In the genomic region with DNA sequence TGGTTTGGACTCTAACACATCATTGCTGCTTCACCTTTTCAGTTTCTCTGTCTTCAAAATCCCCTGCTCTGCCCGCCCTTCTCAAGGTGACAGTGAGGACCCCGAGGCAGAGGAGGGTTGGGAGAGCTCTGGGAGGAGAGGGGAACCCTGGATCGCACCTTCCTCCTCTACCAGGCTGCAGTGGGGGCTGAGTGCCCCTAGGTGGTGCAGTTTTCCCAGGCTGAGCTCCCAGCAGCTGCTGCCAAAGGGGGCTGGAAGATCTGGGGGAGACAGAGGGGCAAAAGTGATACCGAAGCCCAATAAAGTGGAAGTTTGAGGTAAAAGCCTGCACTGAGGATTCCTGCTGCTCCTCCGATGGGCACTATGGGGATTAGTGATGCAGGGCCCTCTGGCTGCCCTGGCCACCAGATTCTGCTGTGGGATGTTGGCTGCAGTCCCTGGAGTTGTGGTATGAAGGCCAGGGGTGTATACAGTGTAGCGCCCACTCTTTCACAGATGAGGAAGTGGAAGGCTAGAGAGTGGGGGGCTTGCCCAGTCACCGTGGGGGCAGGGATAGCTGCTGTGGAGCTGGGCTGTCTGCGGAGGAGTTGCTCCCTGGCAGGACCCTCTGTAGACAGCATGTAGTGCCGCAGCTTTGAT, we compare ENCODE assay signal across 8 cellular contexts. TPM values are rescaled to one million over a fixed set of nuclear protein-coding genes. Genes with fewer than 3 reads are reported as not detected.
DNase-seq lines count a peak whose midpoint lies in the region; ATAC-seq and TF ChIP-seq lines count a peak whose summit lies in the region.

No MANE protein-coding gene starts in this region.

- H3K9me3 ChIP-seq in HCT116 (ENCODE audit: control insufficient read depth in 1 of 2, insufficient read depth in 1 of 2, low read depth in 1 of 2, low read length in 2 of 2): no peaks in the 10 kb centered on the region
- H3K9me3 ChIP-seq in transverse colon: no peaks in the 10 kb centered on the region

- intact Hi-C loops in HCT116 (cut with micrococcal nuclease) (loop anchor here (2.0 to 5.0 kb wide), 2 partner anchors 134 to 150 kb away; no protein-coding TSS in a partner anchor), transverse colon (cut with DNase I; ENCODE audit: low total_unique reads) (loop anchor here (5.0 kb wide), 1 partner anchor 135 kb away; no protein-coding TSS in a partner anchor)

- TF ChIP-seq RAD21 in HCT116 (IDR thresholded peaks at IDR 0.05; ENCODE audit: low read depth): peak; percentile 85

- H3K36me3 Mint-ChIP-seq in chondrocyte (ENCODE audit: low read depth): no peaks in the 10 kb centered on the region

- no peaks in the 10 kb centered on the region for H3K4me1 Mint-ChIP-seq in chondrocyte (ENCODE audit: low read depth)

- POLR2A ChIA-PET in HCT116 (lab: Charles Lee): interaction anchor here (1.6 kb wide), 1 partner anchor 136 kb away, joined by 5 read pairs; no protein-coding TSS in a partner anchor

- H3K36me3 ChIP-seq in HCT116 (ENCODE audit: control insufficient read depth in 1 of 2, insufficient read depth in 2 of 2, low read length in 2 of 2) (no peaks in the 10 kb centered on the region), transverse colon (no peaks in the 10 kb centered on the region)

- H2AFZ ChIP-seq in HCT116 (ENCODE audit: low read depth, low read length, poor library complexity, severe bottlenecking): no peak overlapping the region

- CTCF ChIA-PET in HCT116 (lab: Charles Lee): interaction anchor here (0.5 to 3.3 kb wide), 22 partner anchors 8 to 210 kb away, joined by 3 to 27 read pairs (median 4); a partner anchor contains a TSS

- RAD21 ChIA-PET in HCT116 (lab: Charles Lee; ENCODE audit: low non-redundant PET in 1 of 2, low total read pairs in 2 of 2, uncharacterized antibody in 2 of 2, unreplicated experiment in 2 of 2): interaction anchor here (0.5 to 1.9 kb wide), 7 partner anchors 13 to 202 kb away, joined by 3 to 9 read pairs (median 3); a partner anchor contains a TSS

- H3K27ac ChIP-seq in HCT116 (ENCODE audit: low read depth, low read length) (no peak overlapping the region), transverse colon (no peak overlapping the region)

- no peak overlapping the region for H3K27ac Mint-ChIP-seq in chondrocyte (ENCODE audit: unreplicated experiment)

- ATAC-seq in HCT116: peak; percentile 94
- ATAC-seq in GM21717 (IDR thresholded peaks at IDR 0.05; ENCODE audit: unreplicated experiment): no peak
- ATAC-seq in HG03196 (IDR thresholded peaks at IDR 0.05; ENCODE audit: unreplicated experiment): no peak

- H3K9me2 ChIP-seq in HCT116 (ENCODE audit: insufficient read depth): no peaks in the 10 kb centered on the region

- DNase-seq in COLO829 (ENCODE audit: low spot score) (peak; percentile 15), HCT116 (ENCODE audit: low read depth, low spot score) (peak; percentile 7), SK-MEL-5 (ENCODE audit: low read depth, low spot score) (peak; percentile 43), chondrocyte (ENCODE audit: low spot score) (no peak), lung microvascular endothelial cell (ENCODE audit: low read depth in 2 of 2) (peak; percentile 30 to 48), transverse colon (peak; percentile 27)

- no TSS peak for BruUV-seq in HCT116 (replicated peaks; lab: Mats Ljungman, UMichigan)

- TF ChIP-seq POLR2A in HCT116 (IDR thresholded peaks at IDR 0.05; ENCODE audit: borderline replicate concordance, extremely low read depth, insufficient read depth, insufficient read length) (no peak), transverse colon (IDR thresholded peaks at IDR 0.05) (no peak)

- no peak overlapping the region; the same call in 1 of the 2 replicates for H3K4me2 ChIP-seq in HCT116 (ENCODE audit: low read length)

- H3K9me3 Mint-ChIP-seq in chondrocyte (ENCODE audit: low read depth): no peaks in the 10 kb centered on the region

- no peaks in the 10 kb centered on the region for H4K20me1 ChIP-seq in HCT116 (ENCODE audit: insufficient read depth)

- H3K4me3 ChIP-seq in HCT116 (replicated peaks in 1 of 2; ENCODE audit: low read depth in 1 of 2, low read length in 2 of 2): no peak overlapping the region
- H3K4me3 ChIP-seq in transverse colon: no peak overlapping the region

- H3K4me3 Mint-ChIP-seq in chondrocyte (ENCODE audit: unreplicated experiment): no peak overlapping the region

- H3K79me2 ChIP-seq in HCT116 (ENCODE audit: insufficient read depth, low read length): no peaks in the 10 kb centered on the region

- in situ Hi-C loops in SK-MEL-5 (cut with HindIII; ENCODE audit: low pct_unique_long_range_greater_than_20kb, low sequenced_read_pairs) (no loop called here), transverse colon (cut with MboI; ENCODE audit: low pct_ligation_motif_present in 1 of 4, low pct_unique_long_range_greater_than_20kb in 1 of 4, low sequenced_read_pairs in 3 of 4) (loop anchor here in 2 of 4 donors (10.0 kb wide), 1 partner anchor 132 kb away; no protein-coding TSS in a partner anchor)

- H3K4me1 ChIP-seq in HCT116 (ENCODE audit: control insufficient read depth in 1 of 2, insufficient read depth in 2 of 2, low read length in 2 of 2): peaks cover 0 to 5% of the 10 kb centered on the region in 2 experiments; a peak in 2 of 4 replicates
- no peaks in the 10 kb centered on the region for H3K4me1 ChIP-seq in transverse colon

- peaks cover 62% of the 10 kb centered on the region for H3K27me3 Mint-ChIP-seq in chondrocyte (ENCODE audit: low read depth)

- peaks cover 25% of the 10 kb centered on the region; the same call in 1 of the 2 replicates for H3K27me3 ChIP-seq in HCT116 (ENCODE audit: insufficient read depth, low read length)
- peaks cover 12% of the 10 kb centered on the region for H3K27me3 ChIP-seq in transverse colon

- H3K9ac ChIP-seq in HCT116 (ENCODE audit: low read length): no peak overlapping the region

- no peak for TF ChIP-seq EP300 in transverse colon (IDR thresholded peaks at IDR 0.05; ENCODE audit: low read depth)

- 17 to 50% methylated on average over 2 to 9 of the region's 9 CpGs for WGBS in transverse colon (ENCODE audit: low coverage in 1 of 2), 2 donors

- peak; percentile 78 to 94 (median 88); a peak in 5 of 6 replicates for TF ChIP-seq CTCF in HCT116 (IDR thresholded peaks at IDR 0.05 in 2 of 3, conservative IDR thresholded peaks at IDR 0.05 in 1 of 3; ENCODE audit: borderline replicate concordance in 1 of 3, insufficient read depth in 1 of 3, low read depth in 2 of 3, low read length in 2 of 3)
- peak; percentile 91 for TF ChIP-seq CTCF in chondrocyte (IDR thresholded peaks at IDR 0.05)
- TF ChIP-seq CTCF in transverse colon (IDR thresholded peaks at IDR 0.05): peak; percentile 60 to 76 (median 71)

TF ChIP-seq in HCT116, 20 proteins besides CTCF, POLR2A, EP300 and RAD21 (continues in another document):
- TF ChIP-seq JUND (IDR thresholded peaks at IDR 0.05): no peak
- TF ChIP-seq, protein P1, sequence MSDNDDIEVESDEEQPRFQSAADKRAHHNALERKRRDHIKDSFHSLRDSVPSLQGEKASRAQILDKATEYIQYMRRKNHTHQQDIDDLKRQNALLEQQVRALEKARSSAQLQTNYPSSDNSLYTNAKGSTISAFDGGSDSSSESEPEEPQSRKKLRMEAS (IDR thresholded peaks at IDR 0.05): no peak
- TF ChIP-seq EZH2phosphoT487 (IDR thresholded peaks at IDR 0.05; ENCODE audit: borderline replicate concordance): no peak
- no peak for TF ChIP-seq FOSL1 (IDR thresholded peaks at IDR 0.05; ENCODE audit: low read depth)
- TF ChIP-seq, protein P2, sequence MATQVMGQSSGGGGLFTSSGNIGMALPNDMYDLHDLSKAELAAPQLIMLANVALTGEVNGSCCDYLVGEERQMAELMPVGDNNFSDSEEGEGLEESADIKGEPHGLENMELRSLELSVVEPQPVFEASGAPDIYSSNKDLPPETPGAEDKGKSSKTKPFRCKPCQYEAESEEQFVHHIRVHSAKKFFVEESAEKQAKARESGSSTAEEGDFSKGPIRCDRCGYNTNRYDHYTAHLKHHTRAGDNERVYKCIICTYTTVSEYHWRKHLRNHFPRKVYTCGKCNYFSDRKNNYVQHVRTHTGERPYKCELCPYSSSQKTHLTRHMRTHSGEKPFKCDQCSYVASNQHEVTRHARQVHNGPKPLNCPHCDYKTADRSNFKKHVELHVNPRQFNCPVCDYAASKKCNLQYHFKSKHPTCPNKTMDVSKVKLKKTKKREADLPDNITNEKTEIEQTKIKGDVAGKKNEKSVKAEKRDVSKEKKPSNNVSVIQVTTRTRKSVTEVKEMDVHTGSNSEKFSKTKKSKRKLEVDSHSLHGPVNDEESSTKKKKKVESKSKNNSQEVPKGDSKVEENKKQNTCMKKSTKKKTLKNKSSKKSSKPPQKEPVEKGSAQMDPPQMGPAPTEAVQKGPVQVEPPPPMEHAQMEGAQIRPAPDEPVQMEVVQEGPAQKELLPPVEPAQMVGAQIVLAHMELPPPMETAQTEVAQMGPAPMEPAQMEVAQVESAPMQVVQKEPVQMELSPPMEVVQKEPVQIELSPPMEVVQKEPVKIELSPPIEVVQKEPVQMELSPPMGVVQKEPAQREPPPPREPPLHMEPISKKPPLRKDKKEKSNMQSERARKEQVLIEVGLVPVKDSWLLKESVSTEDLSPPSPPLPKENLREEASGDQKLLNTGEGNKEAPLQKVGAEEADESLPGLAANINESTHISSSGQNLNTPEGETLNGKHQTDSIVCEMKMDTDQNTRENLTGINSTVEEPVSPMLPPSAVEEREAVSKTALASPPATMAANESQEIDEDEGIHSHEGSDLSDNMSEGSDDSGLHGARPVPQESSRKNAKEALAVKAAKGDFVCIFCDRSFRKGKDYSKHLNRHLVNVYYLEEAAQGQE (IDR thresholded peaks at IDR 0.05; ENCODE audit: low read depth): no peak
- no peak for TF ChIP-seq SRF (IDR thresholded peaks at IDR 0.05; ENCODE audit: low read depth)
- no peak for TF ChIP-seq CBX3 (IDR thresholded peaks at IDR 0.05; ENCODE audit: low read depth)
- TF ChIP-seq SIN3A (IDR thresholded peaks at IDR 0.05; ENCODE audit: low read depth): no peak
- TF ChIP-seq TCF7L2 (IDR thresholded peaks at IDR 0.05; ENCODE audit: borderline replicate concordance, extremely low read depth, insufficient read depth, insufficient read length): no peak
- TF ChIP-seq, protein P3, sequence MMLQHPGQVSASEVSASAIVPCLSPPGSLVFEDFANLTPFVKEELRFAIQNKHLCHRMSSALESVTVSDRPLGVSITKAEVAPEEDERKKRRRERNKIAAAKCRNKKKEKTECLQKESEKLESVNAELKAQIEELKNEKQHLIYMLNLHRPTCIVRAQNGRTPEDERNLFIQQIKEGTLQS (IDR thresholded peaks at IDR 0.05): no peak
- no peak for TF ChIP-seq ZFX (IDR thresholded peaks at IDR 0.05)
- TF ChIP-seq SP1 (IDR thresholded peaks at IDR 0.05; ENCODE audit: low read depth): no peak
- TF ChIP-seq YY1 (IDR thresholded peaks at IDR 0.05; ENCODE audit: extremely low read depth, insufficient replicate concordance, low read depth, low read length): no peak

RNA-seq across cellular contexts. Expression of a gene that starts 40.7 kb away (rescaled TPM):
- 28.0 TPM for total RNA-seq in HCT116 (2021; ENCODE audit: unreplicated experiment)
- polyA plus RNA-seq in HCT116 (2012): 25.5 and 26.3 TPM in 2 replicates
- total RNA-seq in SK-MEL-5 (2014; rRNA removed; shearing (Covaris generic)): 16.8 and 17.0 TPM in 2 replicates
- polyA plus RNA-seq in SK-MEL-5 (2015; cell fraction: cytosol; rRNA removed): 18.6 and 26.6 TPM in 2 replicates
- 56.5 and 63.6 TPM in 2 replicates for polyA plus RNA-seq in SK-MEL-5 (2015; cell fraction: nucleus; rRNA removed)
- total RNA-seq in chondrocyte: 29.5 to 32.4 TPM (median 30.5 TPM) in 3 replicates
- total RNA-seq in lung microvascular endothelial cell: 6.8 and 9.7 TPM in 2 replicates
- total RNA-seq in transverse colon: 10 to 100 TPM; 24.5 to 66.8 (median 49.1) TPM
